ENCODE assay signal across 8 cellular contexts in the genomic region with DNA sequence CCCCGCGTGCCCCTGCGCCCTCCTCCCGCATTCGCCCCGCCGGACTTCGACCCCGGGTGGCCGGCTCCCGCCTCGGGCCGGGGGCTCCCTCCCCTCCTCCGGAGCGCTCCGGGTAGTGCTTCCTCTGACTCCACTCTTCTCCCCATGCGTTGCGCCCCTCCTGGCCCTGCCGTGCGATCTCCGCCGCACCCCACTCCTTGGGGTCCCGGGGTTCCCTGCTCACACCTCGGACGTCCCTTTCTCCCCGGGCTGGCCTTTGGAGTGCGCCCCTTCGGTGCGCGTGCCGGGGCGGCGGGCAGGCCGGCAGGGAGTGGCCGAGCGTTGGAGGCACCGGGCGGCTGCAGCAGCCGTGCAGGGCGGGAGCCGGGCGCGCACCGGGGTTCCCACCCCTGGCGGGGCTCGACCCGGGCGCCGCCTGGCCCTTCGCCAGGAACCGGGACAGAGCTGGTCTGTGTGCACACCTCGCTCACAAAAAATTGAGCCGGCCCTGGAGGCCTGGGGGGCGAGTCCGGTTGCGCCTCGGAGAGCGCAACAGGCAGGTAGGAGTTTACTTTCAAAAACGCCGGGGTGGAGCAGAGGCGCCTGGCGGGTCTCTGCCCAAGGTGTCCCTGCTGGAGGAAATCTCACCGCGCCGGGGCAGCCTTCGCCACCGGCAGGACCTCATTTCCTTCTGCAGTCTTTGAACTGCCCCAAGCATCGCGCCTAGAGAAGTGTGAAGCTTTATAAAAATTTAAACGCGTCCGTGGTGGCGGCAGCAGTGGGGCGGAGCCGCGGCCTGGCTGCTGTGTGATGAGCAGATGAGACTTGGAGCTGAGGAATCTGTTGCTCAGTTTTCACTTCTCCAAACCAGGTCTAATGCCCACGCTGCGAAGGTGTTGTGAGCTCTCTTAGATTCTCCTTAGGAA. TPM values are rescaled to one million over a fixed set of nuclear protein-coding genes. Genes with fewer than 3 reads are reported as not detected.
DNase-seq lines count a peak whose midpoint lies in the region; ATAC-seq and TF ChIP-seq lines count a peak whose summit lies in the region.

No MANE protein-coding gene starts in this region.

- intact Hi-C loops in CD4-positive, alpha-beta memory T cell (cut with micrococcal nuclease): no loop called here

- peaks cover 9 to 10% of the 10 kb centered on the region in 2 donors for H3K27me3 Mint-ChIP-seq in CD4-positive, alpha-beta memory T cell
- peaks cover 12% of the 10 kb centered on the region for H3K27me3 Mint-ChIP-seq in osteocyte (ENCODE audit: unreplicated experiment)

- peaks cover 20% of the 10 kb centered on the region for H3K4me1 ChIP-seq in CD4-positive, alpha-beta memory T cell (ENCODE audit: insufficient read depth, low read length)

- H3K36me3 Mint-ChIP-seq in CD4-positive, alpha-beta memory T cell: peaks cover 0 to 11% of the 10 kb centered on the region in 2 donors
- H3K36me3 Mint-ChIP-seq in osteocyte (ENCODE audit: unreplicated experiment): peaks cover 2% of the 10 kb centered on the region

- H3K4me3 Mint-ChIP-seq in CD4-positive, alpha-beta memory T cell: peak overlapping the region; percentile 80 to 87 (median 84)
- peak overlapping the region; percentile 84 for H3K4me3 Mint-ChIP-seq in osteocyte (ENCODE audit: unreplicated experiment)

- TF ChIP-seq CTCF in osteocyte (IDR thresholded peaks at IDR 0.05): peak; percentile 15

- peaks cover 10 to 18% (median 13%) of the 10 kb centered on the region in 4 donors for H3K4me1 Mint-ChIP-seq in CD4-positive, alpha-beta memory T cell
- H3K4me1 Mint-ChIP-seq in osteocyte (ENCODE audit: unreplicated experiment): peaks cover 12% of the 10 kb centered on the region

- H3K27me3 ChIP-seq in CD4-positive, alpha-beta memory T cell (ENCODE audit: insufficient read depth, low read length): no peaks in the 10 kb centered on the region

- H3K27ac Mint-ChIP-seq in CD4-positive, alpha-beta memory T cell: peak overlapping the region in 2 of 7 donors; percentile 9 to 29
- H3K27ac Mint-ChIP-seq in osteocyte (ENCODE audit: unreplicated experiment): peak overlapping the region; percentile 83

- H3K9me3 Mint-ChIP-seq in CD4-positive, alpha-beta memory T cell: peaks cover 2 to 27% (median 15%) of the 10 kb centered on the region in 8 donors
- H3K9me3 Mint-ChIP-seq in osteocyte (ENCODE audit: unreplicated experiment): peaks cover 13% of the 10 kb centered on the region

- CTCF ChIA-PET in CD4-positive, alpha-beta memory T cell (lab: Charles Lee; ENCODE audit: partially characterized antibody): interaction anchor here (0.9 kb wide), 1 partner anchor 10 kb away, joined by 3 read pairs; no protein-coding TSS in a partner anchor

- H3K27ac ChIP-seq in CD4-positive, alpha-beta memory T cell (ENCODE audit: low read depth, low read length): no peak overlapping the region

- H3K4me3 ChIP-seq in CD4-positive, alpha-beta memory T cell (ENCODE audit: low read length in 2 of 2): peak overlapping the region in 1 of 2 donors; percentile 57

- DNase-seq in CD4-positive, alpha-beta memory T cell: peak in 3 of 5 donors; percentile 2 to 8 (median 5)
- DNase-seq in NCI-H2227 (lab: John Stamatoyannopoulos, UW; ENCODE audit: unreplicated experiment) (peak; percentile 63), germinal center (ENCODE audit: low spot score) (peak; percentile 54), osteocyte (ENCODE audit: extremely low spot score, unreplicated experiment) (no peak), dedifferentiated amniotic fluid mesenchymal stem cell (ENCODE audit: extremely low spot score) (no peak)
- DNase-seq in activated T-cell treated with anti-CD3 and anti-CD28 coated beads, Interleukin-2, amount 50 U/mL, for 48 hours: peak; percentile 50 to 55

- ATAC-seq in GM18873 (IDR thresholded peaks at IDR 0.05; ENCODE audit: low FRiP score, unreplicated experiment): peak; percentile 67
- ATAC-seq in HG03045 (IDR thresholded peaks at IDR 0.05; ENCODE audit: unreplicated experiment): peak; percentile 75

- H3K36me3 ChIP-seq in CD4-positive, alpha-beta memory T cell (ENCODE audit: insufficient read depth, low read length): no peaks in the 10 kb centered on the region

- H3K9me3 ChIP-seq in CD4-positive, alpha-beta memory T cell (ENCODE audit: control insufficient read depth in 1 of 2, low read length in 2 of 2): no peaks in the 10 kb centered on the region

- POLR2A ChIA-PET in CD4-positive, alpha-beta memory T cell (lab: Charles Lee; ENCODE audit: partially characterized antibody): no interaction called here

RNA-seq across cellular contexts. Expression of a gene that starts 0.7 kb away (rescaled TPM):
- total RNA-seq in CD4-positive, alpha-beta memory T cell: 1 to 10 TPM; 1.5 to 1.9 TPM
- polyA plus RNA-seq in CD4-positive, alpha-beta memory T cell: 1 to 10 TPM; 1.6 to 2.3 TPM
- 16.2 and 16.7 TPM in 2 replicates for total RNA-seq in osteocyte

Comparison
In these comparisons a context has a peak if more than half of its experiments do, and no peak if none do; other contexts are left out.
1. DNase-seq: peak in CD4-positive, alpha-beta memory T cell (3 of 5), NCI-H2227 (single experiment), activated T-cell treated with anti-CD3 and anti-CD28 coated beads, Interleukin-2, amount 50 U/mL, for 48 hours (2 of 2) and germinal center (single experiment); none in osteocyte (single experiment) and dedifferentiated amniotic fluid mesenchymal stem cell (single experiment).